Comparison of ENCODE assay signal across 21 cellular contexts in genomic region chr4:7764466-7764865, GRCh38.
A peak's percentile ranks its signal among the peaks of the same experiment; 100 is the strongest.
DNase-seq lines count a peak whose midpoint lies in the region; ATAC-seq, FAIRE-seq and TF ChIP-seq lines count a peak whose summit lies in the region.
"Had no signal": no experiment of that assay in that cellular context is flagged by ENCODE, and none has a peak within 500 bp of the region (broad histone marks: within the 10 kb centered on the region; RNA-seq: fewer than 3 reads in every experiment).

No MANE protein-coding gene starts in this region.

- dilution Hi-C loops in endothelial cell of umbilical vein (cut with MboI; ENCODE audit: extremely low pct_ligation_motif_present, low sequenced_read_pairs), result no loop called here

- H3K4me2 ChIP-seq in endothelial cell of umbilical vein (ENCODE audit: insufficient read depth, low read length), result no peak overlapping the region
- H3K4me2 ChIP-seq: BLaER1 had no signal

- peak overlapping the region; percentile 79 for H3K27ac Mint-ChIP-seq in T-helper 17 cell
- H3K27ac Mint-ChIP-seq: B cell; CD8-positive, alpha-beta T cell had no signal

- CTCF ChIA-PET in endothelial cell of umbilical vein (lab: Charles Lee), result interaction anchor here (0.7 to 1.0 kb wide), 2 partner anchors 38 to 40 kb away, joined by 3 read pairs; no protein-coding TSS in a partner anchor

- no peak for ATAC-seq in right cardiac atrium
- no peak for ATAC-seq in T-helper 17 cell
- no peak for ATAC-seq in HG03135 (IDR thresholded peaks at IDR 0.05; ENCODE audit: unreplicated experiment)
- ATAC-seq: CD8-positive, alpha-beta T cell had no signal

- peaks cover 14% of the 10 kb centered on the region for H3K36me3 ChIP-seq in left ventricle myocardium inferior
- peaks cover 23 to 72% of the 10 kb centered on the region in 2 experiments for H3K36me3 ChIP-seq in endothelial cell of umbilical vein (ENCODE audit: control insufficient read depth in 2 of 2, extremely low read depth in 1 of 2, insufficient read depth in 2 of 2, low read length in 2 of 2)
- peaks cover 0 to 74% (median 22%) of the 10 kb centered on the region in 6 donors for H3K36me3 ChIP-seq in spleen
- H3K36me3 ChIP-seq in small intestine (ENCODE audit: control insufficient read depth in 2 of 2, insufficient read depth in 2 of 2, low read length in 2 of 2), result peaks cover 0 to 5% of the 10 kb centered on the region in 2 donors

- H4K20me1 ChIP-seq in endothelial cell of umbilical vein (replicated peaks; ENCODE audit: control insufficient read depth, extremely low read depth, insufficient read depth, low read length), result no peaks in the 10 kb centered on the region
- H4K20me1 ChIP-seq: BLaER1 had no signal

- H3K4me1 Mint-ChIP-seq in T-helper 17 cell, result peaks cover 4% of the 10 kb centered on the region
- H3K4me1 Mint-ChIP-seq: B cell had no signal

- peaks cover 3% of the 10 kb centered on the region for H3K79me2 ChIP-seq in endothelial cell of umbilical vein (ENCODE audit: control insufficient read depth, insufficient read depth, low read length)

- TF ChIP-seq POLR2A in endothelial cell of umbilical vein (IDR thresholded peaks at IDR 0.05; ENCODE audit: low read depth, low read length) (no peak), spleen (IDR thresholded peaks at IDR 0.05) (no peak)

- intact Hi-C loops in right cardiac atrium (cut with DNase I) (loop anchor here in 3 of 4 donors (5.0 kb wide), 1 partner anchor 38 kb away; no protein-coding TSS in a partner anchor), left ventricle myocardium inferior (cut with micrococcal nuclease) (loop anchor here (5.0 kb wide), 1 partner anchor 38 kb away; no protein-coding TSS in a partner anchor), endothelial cell of umbilical vein (cut with micrococcal nuclease) (no loop called here), spleen (cut with DNase I; ENCODE audit: low total_unique reads) (no loop called here)

- H3K4me1 ChIP-seq in right cardiac atrium (ENCODE audit: control insufficient read depth, insufficient read depth, low read length), result no peaks in the 10 kb centered on the region
- peaks cover 7% of the 10 kb centered on the region for H3K4me1 ChIP-seq in left ventricle myocardium inferior
- H3K4me1 ChIP-seq in endothelial cell of umbilical vein (ENCODE audit: control insufficient read depth, extremely low read depth, insufficient read depth, low read length), result no peaks in the 10 kb centered on the region
- H3K4me1 ChIP-seq in spleen, result peaks cover 0 to 16% (median 2%) of the 10 kb centered on the region in 6 donors
- no peaks in the 10 kb centered on the region for H3K4me1 ChIP-seq in small intestine (ENCODE audit: control insufficient read depth in 2 of 2, insufficient read depth in 1 of 2, low read depth in 1 of 2, low read length in 1 of 2)

- TF ChIP-seq CTCF in left ventricle myocardium inferior (IDR thresholded peaks at IDR 0.05; ENCODE audit: borderline replicate concordance), result no peak
- TF ChIP-seq CTCF in endothelial cell of umbilical vein (IDR thresholded peaks at IDR 0.05; ENCODE audit: extremely low read depth in 1 of 2, insufficient read depth in 1 of 2, low read depth in 1 of 2, low read length in 2 of 2), result no peak
- TF ChIP-seq CTCF in spleen (IDR thresholded peaks at IDR 0.05 in 8 of 11, conservative IDR thresholded peaks at IDR 0.05 in 3 of 11), result no peak

- no TSS peak for BruUV-seq in endothelial cell of umbilical vein (replicated peaks; lab: Mats Ljungman, UMichigan)

- H3K9me1 ChIP-seq in endothelial cell of umbilical vein (replicated peaks; ENCODE audit: control insufficient read depth, extremely low read depth, insufficient read depth, low read length), result no peaks in the 10 kb centered on the region

- no peak overlapping the region for H3K9ac ChIP-seq in endothelial cell of umbilical vein (replicated peaks; ENCODE audit: extremely low read depth, insufficient read depth, low read length)
- H3K9ac ChIP-seq: BLaER1 had no signal

- no peak overlapping the region for H2AFZ ChIP-seq in endothelial cell of umbilical vein (ENCODE audit: low read depth, low read length)

- no peaks in the 10 kb centered on the region for H3K27me3 Mint-ChIP-seq in T-helper 17 cell
- H3K27me3 Mint-ChIP-seq: B cell had no signal

- H3K36me3 Mint-ChIP-seq in T-helper 17 cell (ENCODE audit: low read depth), result no peaks in the 10 kb centered on the region
- H3K36me3 Mint-ChIP-seq: CD4-positive, CD25-positive, alpha-beta regulatory T cell had no signal

- POLR2A ChIA-PET in endothelial cell of umbilical vein (lab: Charles Lee), result no interaction called here

- H3K27ac ChIP-seq in right cardiac atrium (ENCODE audit: low read length) (no peak overlapping the region), left ventricle myocardium inferior (replicated peaks) (no peak overlapping the region), endothelial cell of umbilical vein (ENCODE audit: insufficient read depth, low read depth, low read length) (no peak overlapping the region), spleen (no peak overlapping the region), small intestine (ENCODE audit: low read depth in 1 of 2, low read length in 1 of 2) (no peak overlapping the region)
- H3K27ac ChIP-seq: BLaER1, C4-2B had no signal

- 90% methylated on average over 5 of the region's 5 CpGs for WGBS in right cardiac atrium
- 88 to 93% (median 91%) methylated on average over 5 of the region's 5 CpGs for WGBS in spleen, 5 donors
- WGBS in small intestine, 3 donors, result 92 to 97% (median 94%) methylated on average over 5 of the region's 5 CpGs

- no peaks in the 10 kb centered on the region for H3K27me3 ChIP-seq in right cardiac atrium (ENCODE audit: control insufficient read depth, insufficient read depth)
- H3K27me3 ChIP-seq in left ventricle myocardium inferior (ENCODE audit: low read depth), result no peaks in the 10 kb centered on the region
- H3K27me3 ChIP-seq in endothelial cell of umbilical vein (ENCODE audit: control insufficient read depth in 2 of 2, insufficient read depth in 2 of 2, low read length in 2 of 2), result no peaks in the 10 kb centered on the region
- no peaks in the 10 kb centered on the region for H3K27me3 ChIP-seq in spleen (replicated peaks in 1 of 7)
- no peaks in the 10 kb centered on the region for H3K27me3 ChIP-seq in small intestine (ENCODE audit: control insufficient read depth in 2 of 2, insufficient read depth in 2 of 2, low read length in 2 of 2)
- H3K27me3 ChIP-seq: BLaER1 had no signal

- DNase-seq in right cardiac atrium, result peak in 2 of 3 donors; percentile 43 to 46
- no peak for DNase-seq in left ventricle myocardium inferior
- DNase-seq in T-helper 17 cell, result no peak
- no peak for DNase-seq in endothelial cell of umbilical vein (ENCODE audit: low read depth, low spot score)
- DNase-seq in spleen, result peak; percentile 54
- DNase-seq in putamen (ENCODE audit: low spot score), result no peak
- DNase-seq in small intestine, result no peak
- DNase-seq: Caco-2; CD4-positive, CD25-positive, alpha-beta regulatory T cell; CD8-positive, alpha-beta T cell; DMS153; DND-41; GOT3; H7; HCEC 1CT had no signal

- no peak overlapping the region for H3K4me3 Mint-ChIP-seq in T-helper 17 cell
- H3K4me3 Mint-ChIP-seq: B cell; CD8-positive, alpha-beta T cell had no signal

- FAIRE-seq in endothelial cell of umbilical vein (lab: Jason Lieb, UNC) (no peak), small intestine (lab: Jason Lieb, UNC) (no peak)
- FAIRE-seq: G401.6, GM12892 had no signal

- H3K9me3 ChIP-seq in right cardiac atrium (ENCODE audit: control insufficient read depth, low read length) (no peaks in the 10 kb centered on the region), left ventricle myocardium inferior (replicated peaks) (no peaks in the 10 kb centered on the region), T-helper 17 cell (ENCODE audit: control insufficient read depth, low read length, poor library complexity, severe bottlenecking) (no peaks in the 10 kb centered on the region), endothelial cell of umbilical vein (replicated peaks; ENCODE audit: control insufficient read depth, insufficient read depth, low read length) (no peaks in the 10 kb centered on the region), spleen (no peaks in the 10 kb centered on the region), small intestine (ENCODE audit: control insufficient read depth, low read depth) (no peaks in the 10 kb centered on the region)
- H3K9me3 ChIP-seq: BLaER1, Caco-2 had no signal

- no peak overlapping the region for H3K4me3 ChIP-seq in right cardiac atrium (ENCODE audit: low read length)
- no peak overlapping the region for H3K4me3 ChIP-seq in left ventricle myocardium inferior
- no peak overlapping the region for H3K4me3 ChIP-seq in endothelial cell of umbilical vein (replicated peaks in 1 of 3; ENCODE audit: insufficient read depth in 1 of 3, low read depth in 1 of 3, low read length in 3 of 3)
- H3K4me3 ChIP-seq in spleen, result no peak overlapping the region
- no peak overlapping the region for H3K4me3 ChIP-seq in small intestine (ENCODE audit: low read depth in 1 of 2, low read length in 2 of 2)
- H3K4me3 ChIP-seq: BLaER1 had no signal

TF ChIP-seq in endothelial cell of umbilical vein, 7 proteins besides CTCF, POLR2A, EP300 and RAD21:
- TF ChIP-seq POLR2AphosphoS5 (IDR thresholded peaks at IDR 0.05; ENCODE audit: insufficient read depth, low read depth, low read length), result peak; percentile 18
- no peak for TF ChIP-seq FOS (IDR thresholded peaks at IDR 0.05; ENCODE audit: borderline replicate concordance, insufficient read depth, low read length)

Comparison
In these comparisons a context has a peak if more than half of its experiments do, and no peak if none do; other contexts are left out.
1. DNase-seq: peak in right cardiac atrium (2 of 3) and spleen (single experiment); none in left ventricle myocardium inferior (single experiment), T-helper 17 cell (0 of 3), endothelial cell of umbilical vein (single experiment), putamen (single experiment) and small intestine (single experiment).
2. intact Hi-C loops: an anchor here in right cardiac atrium (5.0 kb wide) and left ventricle myocardium inferior (5.0 kb wide); none called in endothelial cell of umbilical vein and spleen.